Comparison of ENCODE assay signal across 8 cellular contexts in genomic region chr2:74421248-74421870, GRCh38. TPM values are rescaled to one million over a fixed set of nuclear protein-coding genes. Genes with fewer than 3 reads are reported as not detected.
A peak's percentile ranks its signal among the peaks of the same experiment; 100 is the strongest.
DNase-seq lines count a peak whose midpoint lies in the region; ATAC-seq, FAIRE-seq and TF ChIP-seq lines count a peak whose summit lies in the region.

Gene C2orf81, minus strand, starts transcription at chr2:74421619. Its CDS starts 59 bp downstream, at chr2:74421560.
Gene WDR54, plus strand, starts transcription at chr2:74421730. Its CDS starts 424 bp downstream, at chr2:74422154.

- peak; percentile 35 for DNase-seq in BJ (ENCODE audit: low read depth)
- peak; percentile 77 to 92 for DNase-seq in NCI-H524 (lab: John Stamatoyannopoulos, UW)
- peak; percentile 97 for DNase-seq in activated CD4-positive, alpha-beta T cell treated with anti-CD3 and anti-CD28 coated beads for 48 hours
- DNase-seq in coronary artery (ENCODE audit: low spot score) = peak; percentile 91
- peak; percentile 75 for DNase-seq in HepG2 (ENCODE audit: low spot score)
- peak; percentile 95 for DNase-seq in stimulated activated CD4-positive, alpha-beta T cell treated with anti-CD3 and anti-CD28 coated beads, Interleukin-4, amount 100 ng/mL, for 1 hour

- TF ChIP-seq EP300 in HepG2 (IDR thresholded peaks at IDR 0.05; ENCODE audit: low read depth in 2 of 2, low read length in 2 of 2) (no peak), HepG2 (CRISPR knock-in tag; IDR thresholded peaks at IDR 0.05; ENCODE audit: borderline replicate concordance) (no peak)

- H2AFZ ChIP-seq in HepG2 (ENCODE audit: low read length) = no peak within 1 kb of the TSS

- no peaks in the 10 kb centered on the region for H3K27me3 ChIP-seq in BJ (ENCODE audit: control insufficient read depth, insufficient read depth, low read length)
- H3K27me3 ChIP-seq in HepG2 (ENCODE audit: control insufficient read depth in 1 of 2, insufficient read depth in 2 of 2, low read length in 2 of 2) = peaks cover 0 to 7% of the 10 kb centered on the region in 2 experiments; a peak in 2 of 5 replicates

- H3K9ac ChIP-seq in HepG2 (ENCODE audit: insufficient read depth, low read depth, low read length) = peak within 1 kb of the TSS; percentile 27; the same call in 1 of the 2 replicates

- intact Hi-C loops in HepG2 (cut with micrococcal nuclease; ENCODE audit: unreplicated experiment) = no loop called here

- WGBS in HepG2 (ENCODE audit: low lambda C conversion rate) = 3% methylated on average over 20 of the region's 56 CpGs

- peak within 1 kb of the TSS; percentile 99 for H3K4me2 ChIP-seq in HepG2 (ENCODE audit: low read depth, low read length)

- H3K36me3 ChIP-seq in BJ (ENCODE audit: control insufficient read depth, insufficient read depth, low read length) (peaks cover 6% of the 10 kb centered on the region), HepG2 (replicated peaks in 1 of 2; ENCODE audit: control insufficient read depth in 1 of 2, insufficient read depth in 2 of 2, low read length in 2 of 2) (peaks cover 4 to 16% of the 10 kb centered on the region in 2 experiments; a peak in 4 of 5 replicates)

- BruUV-seq in HepG2 (replicated peaks; lab: Mats Ljungman, UMichigan) = no TSS peak

- POLR2A ChIA-PET in BJ (lab: Charles Lee) = interaction anchor here (0.7 kb wide), 1 partner anchor 86 kb away, joined by 3 read pairs; no protein-coding TSS in a partner anchor
- POLR2A ChIA-PET in HepG2 (lab: Yijun Ruan, JAX) = interaction anchor here (0.8 to 2.4 kb wide), 5 partner anchors 8 to 61 kb away, joined by 3 to 16 read pairs (median 6); partner anchors contain the start of genes CCDC142, TTC31 and WBP1

- H3K9me3 ChIP-seq in HepG2 (ENCODE audit: low read length) = no peaks in the 10 kb centered on the region

- H3K27ac ChIP-seq in coronary artery = peak within 1 kb of the TSS; percentile 66 to 71
- no peak within 1 kb of the TSS for H3K27ac ChIP-seq in HepG2 (ENCODE audit: extremely low read length, insufficient read depth, low read length)

- TF ChIP-seq CTCF in BJ (IDR thresholded peaks at IDR 0.05; ENCODE audit: insufficient read depth, low read depth, low read length) (no peak), coronary artery (IDR thresholded peaks at IDR 0.05) (no peak), HepG2 (CRISPR knock-in tag; IDR thresholded peaks at IDR 0.05) (peak; percentile 14; the same call in 1 of the 2 replicates)

- peak within 1 kb of the TSS; percentile 55 for H3K4me3 ChIP-seq in BJ (ENCODE audit: low read depth, low read length)
- H3K4me3 ChIP-seq in coronary artery = peak within 1 kb of the TSS; percentile 78
- peak within 1 kb of the TSS; percentile 50 to 75 (median 54) for H3K4me3 ChIP-seq in HepG2 (replicated peaks in 1 of 3; ENCODE audit: insufficient read depth in 1 of 3, low read depth in 2 of 3, low read length in 3 of 3)

- peaks cover 15% of the 10 kb centered on the region; the same call in 1 of the 2 replicates for H4K20me1 ChIP-seq in HepG2 (ENCODE audit: insufficient read depth, low read length)

- peaks cover 55% of the 10 kb centered on the region for H3K4me1 ChIP-seq in HepG2 (ENCODE audit: insufficient read depth, low read length)

- CTCF ChIA-PET in BJ (lab: Yijun Ruan, JAX) (interaction anchor here (1.1 kb wide), 1 partner anchor 30 kb away, joined by 3 read pairs; no protein-coding TSS in a partner anchor), HepG2 (lab: Yijun Ruan, JAX; ENCODE audit: low intra/inter-chr PET ratio, low total read pairs) (interaction anchor here (0.9 kb wide), 1 partner anchor 19 kb away, joined by 3 read pairs; no protein-coding TSS in a partner anchor)

- TF ChIP-seq RAD21 in HepG2 (CRISPR knock-in tag; IDR thresholded peaks at IDR 0.05) = no peak; the same call in 1 of the 2 replicates

- TF ChIP-seq POLR2A in HepG2 (IDR thresholded peaks at IDR 0.05; ENCODE audit: insufficient read depth in 1 of 2, low read depth in 2 of 2, low read length in 2 of 2) = peak; percentile 37 to 41; a peak in 2 of 4 replicates

- in situ Hi-C loops in HepG2 (cut with HindIII; ENCODE audit: extremely low pct_ligation_motif_present, low pct_unique_long_range_greater_than_20kb) = no loop called here

- no peak for FAIRE-seq in HepG2 (lab: Jason Lieb, UNC)

- ATAC-seq in GM19324 (IDR thresholded peaks at IDR 0.05; ENCODE audit: low FRiP score, unreplicated experiment) = peak; percentile 94
- ATAC-seq in HG03457 (IDR thresholded peaks at IDR 0.05; ENCODE audit: unreplicated experiment) = peak; percentile 80
- peak; percentile 78 for ATAC-seq in HepG2

- no peaks in the 10 kb centered on the region for H3K79me2 ChIP-seq in HepG2 (ENCODE audit: insufficient read depth, low read length)

TF ChIP-seq in HepG2, 621 proteins besides CTCF, POLR2A, EP300 and RAD21 (continues in another document):
- TF ChIP-seq DMAP1 (CRISPR knock-in tag; IDR thresholded peaks at IDR 0.05) (peak; percentile 62), FIP1L1 (IDR thresholded peaks at IDR 0.05; ENCODE audit: borderline replicate concordance, insufficient read depth, low read depth, low read length) (peak; percentile 22; the same call in 1 of the 2 replicates), ASH2L (IDR thresholded peaks at IDR 0.05; ENCODE audit: insufficient read length, low read depth, low read length) (peak; percentile 39), NRL (CRISPR knock-in tag; IDR thresholded peaks at IDR 0.05; ENCODE audit: borderline replicate concordance) (peak; percentile 73), ZNF33B (CRISPR knock-in tag; IDR thresholded peaks at IDR 0.05) (peak; percentile 94; the same call in 1 of the 2 replicates), TAF1 (CRISPR knock-in tag; IDR thresholded peaks at IDR 0.05) (peak; percentile 33; the same call in 1 of the 2 replicates), SRF (IDR thresholded peaks at IDR 0.05; ENCODE audit: low read depth, low read length) (no peak), MXI1 (IDR thresholded peaks at IDR 0.05; ENCODE audit: borderline replicate concordance, low read depth, low read length) (peak; percentile 99)

RNA-seq across cellular contexts. Expression of gene C2orf81, which starts in this region (rescaled TPM):
- 0.18 and 0.67 TPM in 2 replicates for polyA plus RNA-seq in BJ (2011; rRNA removed)
- 0.19 and 0.72 TPM in 2 replicates for polyA minus RNA-seq in BJ (2011; rRNA and poly(A)+ RNA removed)
- total RNA-seq in HepG2 (2016; rRNA removed; fragmentation: Illumina TruSeq; extraction: Trizol) = 0.13 and 0.15 TPM in 2 replicates
- total RNA-seq in HepG2 (2016; cell fraction: cytosol; rRNA removed; fragmentation: Illumina TruSeq; extraction: Trizol; ENCODE audit: low read depth) = not detected in 2 replicates
- total RNA-seq in HepG2 (2016; cell fraction: insoluble cytoplasmic fraction; rRNA removed; fragmentation: Illumina TruSeq; extraction: Trizol) = 0.09 TPM in 1 of 2 replicates, not detected in the other
- not detected in 2 replicates for total RNA-seq in HepG2 (2016; cell fraction: membrane; rRNA removed; fragmentation: Illumina TruSeq; extraction: Trizol)
- 0.16 TPM in 1 of 2 replicates, not detected in the other for total RNA-seq in HepG2 (2016; cell fraction: nucleus; rRNA removed; fragmentation: Illumina TruSeq; extraction: Trizol)
- polyA plus RNA-seq in HepG2 (2011; rRNA removed) = 0.05 and 0.17 TPM in 2 replicates
- polyA plus RNA-seq in HepG2 (2011; cell fraction: cytosol; rRNA removed) = 0.12 and 0.13 TPM in 2 replicates
- polyA plus RNA-seq in HepG2 (2011; cell fraction: nucleus; rRNA removed) = 0.21 TPM in 2 replicates
- polyA plus RNA-seq in HepG2 (2012) = 0.13 TPM in 1 of 2 replicates, not detected in the other
- polyA plus RNA-seq in HepG2 (2016; cell fraction: cytosol; fragmentation: Illumina TruSeq; extraction: Trizol; ENCODE audit: low read depth) = not detected in 2 replicates
- 0.16 TPM in 1 of 2 replicates, not detected in the other for polyA plus RNA-seq in HepG2 (2016; cell fraction: insoluble cytoplasmic fraction; fragmentation: Illumina TruSeq; extraction: Trizol; ENCODE audit: low read depth)
- polyA plus RNA-seq in HepG2 (2016; cell fraction: membrane; fragmentation: Illumina TruSeq; extraction: Trizol; ENCODE audit: low read depth) = 0.24 and 0.29 TPM in 2 replicates
- polyA plus RNA-seq in HepG2 (2016; cell fraction: nucleus; fragmentation: Illumina TruSeq; extraction: Trizol; ENCODE audit: insufficient read depth, low read depth) = 0.35 TPM in 1 of 2 replicates, not detected in the other
- polyA minus RNA-seq in HepG2 (2011; rRNA and poly(A)+ RNA removed; ENCODE audit: low replicate concordance) = 0.49 and 0.58 TPM in 2 replicates
- not detected in 2 replicates for polyA minus RNA-seq in HepG2 (2011; cell fraction: cytosol; rRNA and poly(A)+ RNA removed)
- polyA minus RNA-seq in HepG2 (2011; cell fraction: nucleus; rRNA and poly(A)+ RNA removed) = not detected in 2 replicates

RNA-seq across cellular contexts. Expression of gene WDR54, which starts in this region (rescaled TPM):
- polyA plus RNA-seq in BJ (2011; rRNA removed) (26.0 and 42.9 TPM in 2 replicates), HepG2 (2011; rRNA removed) (12.4 and 17.3 TPM in 2 replicates)
- 33.8 and 54.6 TPM in 2 replicates for polyA minus RNA-seq in BJ (2011; rRNA and poly(A)+ RNA removed)
- total RNA-seq in HepG2 (2016; rRNA removed; fragmentation: Illumina TruSeq; extraction: Trizol) = 1.3 and 2.0 TPM in 2 replicates
- total RNA-seq in HepG2 (2016; cell fraction: cytosol; rRNA removed; fragmentation: Illumina TruSeq; extraction: Trizol; ENCODE audit: low read depth) = 1.5 TPM in 2 replicates
- 1.4 and 1.6 TPM in 2 replicates for total RNA-seq in HepG2 (2016; cell fraction: insoluble cytoplasmic fraction; rRNA removed; fragmentation: Illumina TruSeq; extraction: Trizol)
- 1.1 and 1.4 TPM in 2 replicates for total RNA-seq in HepG2 (2016; cell fraction: membrane; rRNA removed; fragmentation: Illumina TruSeq; extraction: Trizol)
- total RNA-seq in HepG2 (2016; cell fraction: nucleus; rRNA removed; fragmentation: Illumina TruSeq; extraction: Trizol) = 0.66 and 2.7 TPM in 2 replicates
- 12.3 and 28.2 TPM in 2 replicates for polyA plus RNA-seq in HepG2 (2011; cell fraction: cytosol; rRNA removed)
- polyA plus RNA-seq in HepG2 (2011; cell fraction: nucleus; rRNA removed) = 15.9 and 19.2 TPM in 2 replicates
- 12.9 and 25.5 TPM in 2 replicates for polyA plus RNA-seq in HepG2 (2012)
- 1.2 and 1.3 TPM in 2 replicates for polyA plus RNA-seq in HepG2 (2016; cell fraction: cytosol; fragmentation: Illumina TruSeq; extraction: Trizol; ENCODE audit: low read depth)
- 1.2 TPM in 2 replicates for polyA plus RNA-seq in HepG2 (2016; cell fraction: insoluble cytoplasmic fraction; fragmentation: Illumina TruSeq; extraction: Trizol; ENCODE audit: low read depth)
- polyA plus RNA-seq in HepG2 (2016; cell fraction: membrane; fragmentation: Illumina TruSeq; extraction: Trizol; ENCODE audit: low read depth) = 0.55 and 1.1 TPM in 2 replicates
- 1.7 and 1.8 TPM in 2 replicates for polyA plus RNA-seq in HepG2 (2016; cell fraction: nucleus; fragmentation: Illumina TruSeq; extraction: Trizol; ENCODE audit: insufficient read depth, low read depth)
- polyA minus RNA-seq in HepG2 (2011; rRNA and poly(A)+ RNA removed; ENCODE audit: low replicate concordance) = 40.5 and 150 TPM in 2 replicates
- 4.6 and 10.5 TPM in 2 replicates for polyA minus RNA-seq in HepG2 (2011; cell fraction: cytosol; rRNA and poly(A)+ RNA removed)
- polyA minus RNA-seq in HepG2 (2011; cell fraction: nucleus; rRNA and poly(A)+ RNA removed) = 2.7 and 4.5 TPM in 2 replicates

Comparison
In these comparisons a context has a peak if more than half of its experiments do, and no peak if none do; other contexts are left out.
1. DNase-seq: peak in every context shown above with its lines; median percentile 97 in activated CD4-positive, alpha-beta T cell treated with anti-CD3 and anti-CD28 coated beads for 48 hours; 95 in stimulated activated CD4-positive, alpha-beta T cell treated with anti-CD3 and anti-CD28 coated beads, Interleukin-4, amount 100 ng/mL, for 1 hour; 91 in coronary artery; 84 in NCI-H524; 75 in HepG2; 35 in BJ.